10 cellular contexts compared by ENCODE assay signal in genomic region chr2:100924122-100924519, GRCh38.
DNase-seq lines count a peak whose midpoint lies in the region; ATAC-seq and TF ChIP-seq lines count a peak whose summit lies in the region.
"Had no signal": no experiment of that assay in that cellular context is flagged by ENCODE, and none has a peak within 500 bp of the region (broad histone marks: within the 10 kb centered on the region; RNA-seq: fewer than 3 reads in every experiment).

No MANE protein-coding gene starts in this region.

- peaks cover 9% of the 10 kb centered on the region for H3K36me3 Mint-ChIP-seq in activated CD4-positive, alpha-beta T cell treated with anti-CD3 and anti-CD28 coated beads for 36 hours (ENCODE audit: low read depth)
- no peaks in the 10 kb centered on the region for H3K36me3 Mint-ChIP-seq in immature natural killer cell

- POLR2A ChIA-PET in activated CD4-positive, alpha-beta T cell treated with anti-CD3 and anti-CD28 coated beads for 36 hours (lab: Charles Lee) = interaction anchor here (0.7 kb wide), 1 partner anchor 186 kb away, joined by 4 read pairs; no protein-coding TSS in a partner anchor

- CTCF ChIA-PET in activated CD4-positive, alpha-beta T cell treated with anti-CD3 and anti-CD28 coated beads for 36 hours (lab: Charles Lee) = interaction anchor here (0.6 to 1.0 kb wide), 2 partner anchors 11 to 1549 kb away, joined by 3 read pairs; partner anchors contain the start of gene SLC9A4

- peak overlapping the region; percentile 76 for H3K27ac Mint-ChIP-seq in activated CD4-positive, alpha-beta T cell treated with anti-CD3 and anti-CD28 coated beads for 36 hours
- peak overlapping the region in 1 of 6 donors; percentile 31 for H3K27ac Mint-ChIP-seq in immature natural killer cell
- H3K27ac Mint-ChIP-seq: type B pancreatic cell had no signal

- no peaks in the 10 kb centered on the region for H3K27me3 Mint-ChIP-seq in activated CD4-positive, alpha-beta T cell treated with anti-CD3 and anti-CD28 coated beads for 36 hours
- H3K27me3 Mint-ChIP-seq in immature natural killer cell (ENCODE audit: low read depth in 3 of 3) = peaks cover 0 to 5% (median 2%) of the 10 kb centered on the region in 3 donors

- H3K4me3 ChIP-seq in adrenal gland = peak overlapping the region in 1 of 4 donors; percentile 37

- 80 to 100% (median 90%) methylated on average over 1 of the region's 1 CpG for WGBS in adrenal gland, 4 donors

- no peak for TF ChIP-seq CTCF in adrenal gland (IDR thresholded peaks at IDR 0.05)

- DNase-seq in activated CD4-positive, alpha-beta T cell treated with anti-CD3 and anti-CD28 coated beads for 36 hours = no peak
- no peak for DNase-seq in activated CD4-positive, alpha-beta T cell treated with anti-CD3 and anti-CD28 coated beads, Interleukin-2, amount 50 U/mL, for 48 hours
- DNase-seq in adrenal gland = no peak
- no peak for DNase-seq in left lobe of liver (ENCODE audit: low spot score)
- no peak for DNase-seq in immature natural killer cell
- no peak for DNase-seq in AG20443 (ENCODE audit: low spot score)
- DNase-seq in mesenteric fat pad (ENCODE audit: low spot score) = no peak
- DNase-seq: NCI-H2029 had no signal

- H3K27me3 ChIP-seq in adrenal gland = no peaks in the 10 kb centered on the region

- H3K27ac ChIP-seq in adrenal gland (peak overlapping the region; percentile 60 to 97 (median 78)), temporal lobe (ENCODE audit: low read depth, low read length) (peak overlapping the region; percentile 86)

- intact Hi-C loops in activated CD4-positive, alpha-beta T cell treated with anti-CD3 and anti-CD28 coated beads for 36 hours (cut with DNase I, micrococcal nuclease) = no loop called here
- intact Hi-C loops in adrenal gland (cut with DNase I) = no loop called here

- peaks cover 7% of the 10 kb centered on the region for H3K4me1 Mint-ChIP-seq in activated CD4-positive, alpha-beta T cell treated with anti-CD3 and anti-CD28 coated beads for 36 hours
- no peaks in the 10 kb centered on the region for H3K4me1 Mint-ChIP-seq in immature natural killer cell

- H3K4me3 Mint-ChIP-seq in activated CD4-positive, alpha-beta T cell treated with anti-CD3 and anti-CD28 coated beads for 36 hours = no peak overlapping the region
- H3K4me3 Mint-ChIP-seq in immature natural killer cell = peak overlapping the region in 1 of 5 donors; percentile 8
- H3K4me3 Mint-ChIP-seq: type B pancreatic cell had no signal

- no peaks in the 10 kb centered on the region for H3K9me3 ChIP-seq in adrenal gland (replicated peaks in 1 of 3)

- no peaks in the 10 kb centered on the region for H3K9me3 Mint-ChIP-seq in activated CD4-positive, alpha-beta T cell treated with anti-CD3 and anti-CD28 coated beads for 36 hours (ENCODE audit: low read depth)
- no peaks in the 10 kb centered on the region for H3K9me3 Mint-ChIP-seq in immature natural killer cell

- H3K36me3 ChIP-seq in adrenal gland (replicated peaks in 1 of 2) = no peaks in the 10 kb centered on the region

- TF ChIP-seq POLR2A in adrenal gland (IDR thresholded peaks at IDR 0.05) = no peak

- peak; percentile 12 for ATAC-seq in activated CD4-positive, alpha-beta T cell treated with anti-CD3 and anti-CD28 coated beads for 36 hours
- peak; percentile 22 for ATAC-seq in left lobe of liver

- H3K4me1 ChIP-seq in adrenal gland (replicated peaks in 1 of 2) = peaks cover 17 to 18% of the 10 kb centered on the region in 2 donors
